In genomic region chr5:91281409-91281808, GRCh38 we compare ENCODE assay signal across 9 cellular contexts.
DNase-seq lines count a peak whose midpoint lies in the region; ATAC-seq and TF ChIP-seq lines count a peak whose summit lies in the region.
"Had no signal": no experiment of that assay in that cellular context is flagged by ENCODE, and none has a peak within 500 bp of the region (broad histone marks: within the 10 kb centered on the region; RNA-seq: fewer than 3 reads in every experiment).

No MANE protein-coding gene starts in this region.

- POLR2A ChIA-PET in activated naive CD8-positive, alpha-beta T cell treated with anti-CD3 and anti-CD28 coated beads, Interleukin-2, amount 10 ng/mL, durations not matched to agents 7 days and 5 days (lab: Charles Lee), result interaction anchor here (2.5 kb wide), 1 partner anchor 99 kb away, joined by 22 read pairs; no protein-coding TSS in a partner anchor

- no peaks in the 10 kb centered on the region for H3K27me3 ChIP-seq in transverse colon

- in situ Hi-C loops in transverse colon (cut with MboI; ENCODE audit: low pct_ligation_motif_present in 1 of 4, low pct_unique_long_range_greater_than_20kb in 1 of 4, low sequenced_read_pairs in 3 of 4), result loop anchor here in 2 of 4 donors (10.0 to 25.0 kb wide), 2 partner anchors 103 to 169 kb away; partner anchors contain the start of gene ARRDC3 (in 1 of the 2)

- no peaks in the 10 kb centered on the region for H3K36me3 ChIP-seq in transverse colon

- no peak for TF ChIP-seq POLR2A in transverse colon (IDR thresholded peaks at IDR 0.05)

- no peak overlapping the region for H3K4me3 Mint-ChIP-seq in activated naive CD8-positive, alpha-beta T cell treated with anti-CD3 and anti-CD28 coated beads, Interleukin-2, amount 10 ng/mL, durations not matched to agents 7 days and 5 days

- no peak for TF ChIP-seq EP300 in transverse colon (IDR thresholded peaks at IDR 0.05; ENCODE audit: low read depth)

- H3K36me3 Mint-ChIP-seq in activated naive CD4-positive, alpha-beta T cell treated with anti-CD3 and anti-CD28 coated beads, Interleukin-2, amount 50 U/mL, for 72 hours, result peaks cover 9 to 44% of the 10 kb centered on the region in 2 donors
- peaks cover 11% of the 10 kb centered on the region for H3K36me3 Mint-ChIP-seq in activated naive CD8-positive, alpha-beta T cell treated with anti-CD3 and anti-CD28 coated beads, Interleukin-2, amount 10 ng/mL, durations not matched to agents 7 days and 5 days

- peak in 1 of 2 donors; percentile 22 for ATAC-seq in activated naive CD4-positive, alpha-beta T cell treated with anti-CD3 and anti-CD28 coated beads, Interleukin-2, amount 50 U/mL, for 72 hours
- no peak for ATAC-seq in activated naive CD8-positive, alpha-beta T cell treated with anti-CD3 and anti-CD28 coated beads, Interleukin-2, amount 10 ng/mL, durations not matched to agents 7 days and 5 days (ENCODE audit: low read depth)
- no peak for ATAC-seq in HG02759 (IDR thresholded peaks at IDR 0.05; ENCODE audit: unreplicated experiment)

- no peak for DNase-seq in activated naive CD4-positive, alpha-beta T cell treated with anti-CD3 and anti-CD28 coated beads, Interleukin-2, amount 50 U/mL, for 72 hours (ENCODE audit: low spot score in 2 of 2)
- no peak for DNase-seq in activated naive CD4-positive, alpha-beta T cell treated with Interleukin-2 at 50 U/mL for 16 hours
- no peak for DNase-seq in activated naive CD8-positive, alpha-beta T cell treated with anti-CD3 and anti-CD28 coated beads, Interleukin-2, amount 10 ng/mL, durations not matched to agents 7 days and 5 days
- DNase-seq in kidney tubule cell (ENCODE audit: low spot score) (peak; percentile 96), transverse colon (no peak), activated gamma-delta T cell treated with Interleukin-2 at 50 U/mL for 16 hours (no peak), NCI-H187 (lab: John Stamatoyannopoulos, UW) (no peak)
- DNase-seq: stimulated activated CD4-positive, alpha-beta T cell treated with anti-CD3 and anti-CD28 coated beads, Interleukin-2, amount 100 ng/mL, for 48 hours had no signal

- 59 to 60% methylated on average over 1 to 5 of the region's 5 CpGs for WGBS in transverse colon (ENCODE audit: low coverage in 1 of 2), 2 donors

- peaks cover 15% of the 10 kb centered on the region for H3K4me1 Mint-ChIP-seq in activated naive CD8-positive, alpha-beta T cell treated with anti-CD3 and anti-CD28 coated beads, Interleukin-2, amount 10 ng/mL, durations not matched to agents 7 days and 5 days

- no peaks in the 10 kb centered on the region for H3K9me3 ChIP-seq in transverse colon

- intact Hi-C loops in transverse colon (cut with DNase I; ENCODE audit: low total_unique reads), result no loop called here

- no peak overlapping the region for H3K4me3 ChIP-seq in transverse colon

- H3K27ac ChIP-seq in transverse colon, result peak overlapping the region; percentile 84 to 94 (median 90)

- TF ChIP-seq CTCF in transverse colon (IDR thresholded peaks at IDR 0.05), result no peak

- peak overlapping the region; percentile 92 to 96 for H3K27ac Mint-ChIP-seq in activated naive CD4-positive, alpha-beta T cell treated with anti-CD3 and anti-CD28 coated beads, Interleukin-2, amount 50 U/mL, for 72 hours
- H3K27ac Mint-ChIP-seq in activated naive CD8-positive, alpha-beta T cell treated with anti-CD3 and anti-CD28 coated beads, Interleukin-2, amount 10 ng/mL, durations not matched to agents 7 days and 5 days, result peak overlapping the region; percentile 60

- H3K4me1 ChIP-seq in transverse colon, result peaks cover 4 to 21% (median 12%) of the 10 kb centered on the region in 4 donors

- peaks cover 7% of the 10 kb centered on the region for H3K27me3 Mint-ChIP-seq in activated naive CD8-positive, alpha-beta T cell treated with anti-CD3 and anti-CD28 coated beads, Interleukin-2, amount 10 ng/mL, durations not matched to agents 7 days and 5 days

- peaks cover 9 to 35% of the 10 kb centered on the region in 2 donors for H3K9me3 Mint-ChIP-seq in activated naive CD4-positive, alpha-beta T cell treated with anti-CD3 and anti-CD28 coated beads, Interleukin-2, amount 50 U/mL, for 72 hours
- peaks cover 11% of the 10 kb centered on the region for H3K9me3 Mint-ChIP-seq in activated naive CD8-positive, alpha-beta T cell treated with anti-CD3 and anti-CD28 coated beads, Interleukin-2, amount 10 ng/mL, durations not matched to agents 7 days and 5 days
